Comparison of ENCODE assay signal across 8 cellular contexts in the genomic region with DNA sequence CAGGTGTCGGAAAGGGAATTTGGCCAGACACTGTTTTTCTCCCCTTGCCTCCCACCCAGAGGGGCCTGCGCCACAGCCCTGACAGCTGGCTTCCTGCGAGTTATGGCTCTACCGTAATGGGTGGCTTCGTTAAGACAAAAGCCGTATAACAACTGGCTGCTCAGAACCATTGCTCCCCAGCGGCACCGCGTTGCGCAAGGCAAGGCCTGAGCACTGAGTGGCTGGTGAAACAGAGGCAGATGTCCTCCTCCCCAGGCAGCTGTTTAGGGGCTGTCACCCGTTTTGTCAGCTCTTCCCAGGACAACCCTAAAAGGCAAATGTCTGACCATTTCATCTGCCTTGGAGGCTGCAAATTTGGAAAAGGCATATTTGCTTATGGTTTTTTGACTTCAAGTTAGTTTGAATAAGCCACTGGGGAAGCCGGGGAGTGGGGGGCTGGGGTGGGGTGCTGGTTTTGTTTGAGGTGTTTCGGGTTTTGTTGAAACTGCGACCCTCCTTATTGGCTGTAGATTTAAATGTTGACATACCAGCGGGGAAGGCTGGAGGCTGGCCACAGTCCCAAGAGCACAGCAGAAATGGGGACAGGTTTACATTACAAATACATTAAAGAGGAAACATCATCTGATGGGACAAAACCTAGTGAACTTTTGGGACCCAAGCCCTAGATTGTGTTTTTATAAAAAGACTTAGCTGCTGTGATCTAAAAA. TPM values are rescaled to one million over a fixed set of nuclear protein-coding genes. Genes with fewer than 3 reads are reported as not detected.
DNase-seq lines count a peak whose midpoint lies in the region; ATAC-seq, FAIRE-seq and TF ChIP-seq lines count a peak whose summit lies in the region.

No MANE protein-coding gene starts in this region.

- H3K27ac ChIP-seq in kidney (ENCODE audit: low read depth in 2 of 2, low read length in 2 of 2), result no peak overlapping the region
- no peak overlapping the region for H3K27ac ChIP-seq in WERI-Rb-1

- H3K27me3 ChIP-seq in WERI-Rb-1 (ENCODE audit: insufficient read depth, low read depth, severe bottlenecking), result no peaks in the 10 kb centered on the region

- H3K9me3 Mint-ChIP-seq in Calu3 (ENCODE audit: low read depth, unreplicated experiment), result no peaks in the 10 kb centered on the region

- H3K4me3 ChIP-seq in kidney (ENCODE audit: low read length in 2 of 2) (no peak overlapping the region), WERI-Rb-1 (ENCODE audit: low read depth, low read length) (no peak overlapping the region)

- H3K4me1 ChIP-seq in kidney (ENCODE audit: control insufficient read depth in 1 of 2, insufficient read depth in 1 of 2, low read depth in 1 of 2, low read length in 2 of 2), result peaks cover 0 to 11% of the 10 kb centered on the region in 2 donors

- no peak for FAIRE-seq in kidney (lab: Jason Lieb, UNC)

- H3K36me3 Mint-ChIP-seq in Calu3 (ENCODE audit: insufficient read depth, unreplicated experiment), result peaks cover 47% of the 10 kb centered on the region

- intact Hi-C loops in Calu3 (cut with micrococcal nuclease; ENCODE audit: unreplicated experiment) (no loop called here), kidney (cut with DNase I) (no loop called here)

- no peak for ATAC-seq in HG03097 (IDR thresholded peaks at IDR 0.05; ENCODE audit: low FRiP score, unreplicated experiment)

- no peak overlapping the region for H3K9ac ChIP-seq in kidney (ENCODE audit: low read length in 2 of 2)

- no peaks in the 10 kb centered on the region for H3K27me3 Mint-ChIP-seq in Calu3 (ENCODE audit: unreplicated experiment)

- CTCF ChIA-PET in Calu3 (lab: Charles Lee), result interaction anchor here (0.6 to 1.9 kb wide), 6 partner anchors 10 to 579 kb away, joined by 3 to 8 read pairs (median 3); no protein-coding TSS in a partner anchor

- no peaks in the 10 kb centered on the region for H3K36me3 ChIP-seq in kidney (ENCODE audit: control insufficient read depth in 1 of 2, insufficient read depth in 2 of 2, low read length in 2 of 2)
- H3K36me3 ChIP-seq in WERI-Rb-1, result no peaks in the 10 kb centered on the region

- peak overlapping the region; percentile 87 for H3K27ac Mint-ChIP-seq in Calu3 (ENCODE audit: unreplicated experiment)

- peak; percentile 31 for DNase-seq in Calu3
- DNase-seq in NCI-H524 (lab: John Stamatoyannopoulos, UW), result peak; percentile 37 to 78
- peak; percentile 55 for DNase-seq in activated gamma-delta T cell treated with Interleukin-2 at 50 U/mL for 16 hours
- peak; percentile 78 for DNase-seq in kidney
- peak; percentile 41 for DNase-seq in stimulated activated naive CD4-positive, alpha-beta T cell treated with Interleukin-2 at 50 U/mL for 16 hours (lab: John Stamatoyannopoulos, UW)
- no peak for DNase-seq in NCI-H2029 (lab: John Stamatoyannopoulos, UW)
- no peak for DNase-seq in WERI-Rb-1

- H3K4me3 Mint-ChIP-seq in Calu3 (ENCODE audit: low read depth, unreplicated experiment), result peak overlapping the region; percentile 79

- H3K9me3 ChIP-seq in kidney (ENCODE audit: control insufficient read depth in 1 of 2, low read length in 2 of 2), result no peaks in the 10 kb centered on the region
- H3K9me3 ChIP-seq in WERI-Rb-1 (ENCODE audit: severe bottlenecking), result no peaks in the 10 kb centered on the region

- TF ChIP-seq CTCF in Calu3 (IDR thresholded peaks at IDR 0.05; ENCODE audit: unreplicated experiment), result no peak
- no peak for TF ChIP-seq CTCF in kidney (IDR thresholded peaks at IDR 0.05; ENCODE audit: borderline replicate concordance, extremely low read depth, insufficient read depth)
- TF ChIP-seq CTCF in WERI-Rb-1 (IDR thresholded peaks at IDR 0.05; ENCODE audit: low read depth, low read length), result no peak

- TSS peak; percentile 54 for BruUV-seq in Calu3 (replicated peaks; lab: Mats Ljungman, UMichigan)

- peaks cover 45% of the 10 kb centered on the region for H3K4me1 Mint-ChIP-seq in Calu3 (ENCODE audit: low read depth, unreplicated experiment)

RNA-seq across cellular contexts. Expression of gene SPOCK2, which starts 0.7 kb away (rescaled TPM):
- total RNA-seq in Calu3 (2022) (162 and 205 TPM in 2 replicates), kidney (19.7 TPM)
- polyA plus RNA-seq in kidney (ENCODE audit: insufficient read depth, low read depth, low replicate concordance), result 103 TPM

Comparison
In these comparisons a context has a peak if more than half of its experiments do, and no peak if none do; other contexts are left out.
1. DNase-seq: peak in Calu3 (single experiment), NCI-H524 (2 of 2), activated gamma-delta T cell treated with Interleukin-2 at 50 U/mL for 16 hours (single experiment), kidney (single experiment) and stimulated activated naive CD4-positive, alpha-beta T cell treated with Interleukin-2 at 50 U/mL for 16 hours (single experiment); none in NCI-H2029 (single experiment) and WERI-Rb-1 (single experiment).